ENCODE assay signal across 21 cellular contexts in the genomic region with DNA sequence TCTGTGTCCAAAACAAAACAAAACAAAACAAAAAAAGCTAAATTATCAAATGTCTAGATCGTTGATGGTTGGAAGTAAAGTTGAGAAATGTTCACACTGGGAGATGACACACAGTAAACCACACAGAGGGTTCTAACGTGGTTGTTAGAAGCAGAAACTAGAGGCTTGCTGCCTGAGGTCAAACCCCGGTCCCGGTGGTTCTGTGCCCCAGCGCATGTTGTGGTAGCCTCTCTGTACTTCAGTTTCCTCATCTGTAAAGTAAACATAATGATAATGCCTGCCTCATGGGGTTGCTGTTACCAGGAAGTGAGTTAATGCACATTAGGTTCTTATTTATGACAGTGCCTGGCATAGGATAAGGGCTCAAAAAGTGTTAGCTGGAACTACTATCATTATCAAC. TPM values are rescaled to one million over a fixed set of nuclear protein-coding genes. Genes with fewer than 3 reads are reported as not detected.
DNase-seq lines count a peak whose midpoint lies in the region; ATAC-seq, FAIRE-seq and TF ChIP-seq lines count a peak whose summit lies in the region.
"Had no signal": no experiment of that assay in that cellular context is flagged by ENCODE, and none has a peak within 500 bp of the region (broad histone marks: within the 10 kb centered on the region; RNA-seq: fewer than 3 reads in every experiment).

No MANE protein-coding gene starts in this region.

- H3K4me1 ChIP-seq in gastrocnemius medialis (no peaks in the 10 kb centered on the region), kidney (ENCODE audit: control insufficient read depth in 1 of 2, insufficient read depth in 1 of 2, low read depth in 1 of 2, low read length in 2 of 2) (peaks cover 2 to 4% of the 10 kb centered on the region in 2 donors)
- H3K4me1 ChIP-seq: BLaER1 had no signal

- H3K36me3 ChIP-seq in gastrocnemius medialis (peaks cover 0 to 39% of the 10 kb centered on the region in 2 donors), kidney (ENCODE audit: control insufficient read depth in 1 of 2, insufficient read depth in 2 of 2, low read length in 2 of 2) (peaks cover 11 to 21% of the 10 kb centered on the region in 2 donors)

- H3K27me3 Mint-ChIP-seq in activated CD8-positive, alpha-beta memory T cell treated with anti-CD3 and anti-CD28 coated beads, Interleukin-2, amount 10 ng/mL, durations not matched to agents 7 days and 5 days: no peaks in the 10 kb centered on the region
- peaks cover 0 to 3% (median 3%) of the 10 kb centered on the region in 3 donors for H3K27me3 Mint-ChIP-seq in immature natural killer cell (ENCODE audit: low read depth in 3 of 3)
- H3K27me3 Mint-ChIP-seq: CD8-positive, alpha-beta memory T cell had no signal

- intact Hi-C loops in gastrocnemius medialis (cut with DNase I; ENCODE audit: low total_unique reads): no loop called here
- intact Hi-C loops in kidney (cut with DNase I): no loop called here

- peaks cover 13% of the 10 kb centered on the region for H3K4me1 Mint-ChIP-seq in activated CD8-positive, alpha-beta memory T cell treated with anti-CD3 and anti-CD28 coated beads, Interleukin-2, amount 10 ng/mL, durations not matched to agents 7 days and 5 days
- H3K4me1 Mint-ChIP-seq in immature natural killer cell: peaks cover 22 to 34% of the 10 kb centered on the region in 2 donors
- H3K4me1 Mint-ChIP-seq: CD8-positive, alpha-beta memory T cell; GM23338 had no signal

- in situ Hi-C loops in gastrocnemius medialis (cut with MboI; ENCODE audit: low sequenced_read_pairs in 4 of 4): no loop called here

- FAIRE-seq in kidney (lab: Jason Lieb, UNC): no peak
- FAIRE-seq: A204.1, D721Med, GM18507 had no signal

- no peaks in the 10 kb centered on the region for H3K27me3 ChIP-seq in gastrocnemius medialis
- H3K27me3 ChIP-seq: BLaER1 had no signal

- H3K9me3 ChIP-seq in gastrocnemius medialis: no peaks in the 10 kb centered on the region
- H3K9me3 ChIP-seq in kidney (ENCODE audit: control insufficient read depth in 1 of 2, low read length in 2 of 2): peaks cover 3 to 12% of the 10 kb centered on the region in 2 donors

- no peak for TF ChIP-seq CTCF in gastrocnemius medialis (IDR thresholded peaks at IDR 0.05 in 4 of 5, conservative IDR thresholded peaks at IDR 0.05 in 1 of 5)
- no peak for TF ChIP-seq CTCF in kidney (IDR thresholded peaks at IDR 0.05; ENCODE audit: borderline replicate concordance, extremely low read depth, insufficient read depth)

- CTCF ChIA-PET in activated CD8-positive, alpha-beta memory T cell treated with anti-CD3 and anti-CD28 coated beads, Interleukin-2, amount 10 ng/mL, durations not matched to agents 7 days and 5 days (lab: Charles Lee): no interaction called here

- no peak for TF ChIP-seq POLR2A in gastrocnemius medialis (IDR thresholded peaks at IDR 0.05)

- ATAC-seq in activated CD8-positive, alpha-beta memory T cell treated with anti-CD3 and anti-CD28 coated beads, Interleukin-2, amount 10 ng/mL, durations not matched to agents 7 days and 5 days: peak; percentile 30
- ATAC-seq in gastrocnemius medialis: no peak
- ATAC-seq: GM23338, HCT116 had no signal

- peaks cover 26% of the 10 kb centered on the region for H3K9me3 Mint-ChIP-seq in activated CD8-positive, alpha-beta memory T cell treated with anti-CD3 and anti-CD28 coated beads, Interleukin-2, amount 10 ng/mL, durations not matched to agents 7 days and 5 days (ENCODE audit: low read depth)
- peaks cover 5 to 25% (median 17%) of the 10 kb centered on the region in 6 donors for H3K9me3 Mint-ChIP-seq in immature natural killer cell

- H3K4me3 ChIP-seq in gastrocnemius medialis (no peak overlapping the region), kidney (ENCODE audit: low read length in 2 of 2) (no peak overlapping the region)
- H3K4me3 ChIP-seq: BLaER1, GM23338 had no signal

- H3K36me3 Mint-ChIP-seq in activated CD8-positive, alpha-beta memory T cell treated with anti-CD3 and anti-CD28 coated beads, Interleukin-2, amount 10 ng/mL, durations not matched to agents 7 days and 5 days: peaks cover 51% of the 10 kb centered on the region
- peaks cover 25 to 45% (median 32%) of the 10 kb centered on the region in 3 donors for H3K36me3 Mint-ChIP-seq in immature natural killer cell

- H3K27ac ChIP-seq in gastrocnemius medialis (no peak overlapping the region), kidney (ENCODE audit: low read depth in 2 of 2, low read length in 2 of 2) (no peak overlapping the region)
- H3K27ac ChIP-seq: BLaER1 had no signal

- no peak overlapping the region for H3K4me3 Mint-ChIP-seq in activated CD8-positive, alpha-beta memory T cell treated with anti-CD3 and anti-CD28 coated beads, Interleukin-2, amount 10 ng/mL, durations not matched to agents 7 days and 5 days
- peak overlapping the region; percentile 47 to 68 (median 54) for H3K4me3 Mint-ChIP-seq in immature natural killer cell
- H3K4me3 Mint-ChIP-seq: CD8-positive, alpha-beta memory T cell; GM23338 had no signal

- H3K27ac Mint-ChIP-seq in activated CD8-positive, alpha-beta memory T cell treated with anti-CD3 and anti-CD28 coated beads, Interleukin-2, amount 10 ng/mL, durations not matched to agents 7 days and 5 days: no peak overlapping the region
- peak overlapping the region; percentile 78 to 95 (median 84) for H3K27ac Mint-ChIP-seq in immature natural killer cell
- H3K27ac Mint-ChIP-seq: GM23338 had no signal

- no peak overlapping the region for H3K9ac ChIP-seq in kidney (ENCODE audit: low read length in 2 of 2)
- H3K9ac ChIP-seq: BLaER1 had no signal

- DNase-seq in activated CD8-positive, alpha-beta memory T cell treated with anti-CD3 and anti-CD28 coated beads, Interleukin-2, amount 10 ng/mL, durations not matched to agents 7 days and 5 days: peak; percentile 50
- DNase-seq in activated CD8-positive, alpha-beta memory T cell treated with anti-CD3 and anti-CD28 coated beads for 24 hours: no peak
- DNase-seq in SKM-1 treated with dmso at 0.1 percent for 144 hours (lab: John Stamatoyannopoulos, UW; ENCODE audit: unreplicated experiment) (peak; percentile 44), immature natural killer cell (peak; percentile 54 to 76 (median 71)), gastrocnemius medialis (no peak), NOMO-1 treated with DMSO at 0.1 percent for 48 hours (lab: John Stamatoyannopoulos, UW; ENCODE audit: unreplicated experiment) (no peak), kidney (no peak)
- DNase-seq: CD8-positive, alpha-beta memory T cell; DMS79; KBM-7; NCI-H1092 treated with DMSO at 0.1 percent for 48 hours; NCI-H1694; NCI-H510A treated with DMSO at 0.1 percent for 48 hours; NCI-H82; SHP77 had no signal

RNA-seq across cellular contexts. Expression of a gene that starts 33.4 kb away (rescaled TPM):
- total RNA-seq in activated CD8-positive, alpha-beta memory T cell treated with anti-CD3 and anti-CD28 coated beads, Interleukin-2, amount 10 ng/mL, durations not matched to agents 7 days and 5 days: 10 to 100 TPM; 16.0 to 22.6 TPM
- polyA plus RNA-seq in immature natural killer cell: 1 to 10 TPM; 3.4 to 8.0 (median 6.1) TPM
- 10 to 100 TPM; 29.6 to 74.8 (median 57.9) TPM for total RNA-seq in gastrocnemius medialis
- total RNA-seq in kidney: 36.8 TPM
- 15.8 TPM for polyA plus RNA-seq in kidney (ENCODE audit: insufficient read depth, low read depth, low replicate concordance)

Comparison
In these comparisons a context has a peak if more than half of its experiments do, and no peak if none do; other contexts are left out.
1. DNase-seq: peak in activated CD8-positive, alpha-beta memory T cell treated with anti-CD3 and anti-CD28 coated beads, Interleukin-2, amount 10 ng/mL, durations not matched to agents 7 days and 5 days (single experiment), SKM-1 treated with dmso at 0.1 percent for 144 hours (single experiment) and immature natural killer cell (3 of 3); none in activated CD8-positive, alpha-beta memory T cell treated with anti-CD3 and anti-CD28 coated beads for 24 hours (single experiment), gastrocnemius medialis (0 of 2), NOMO-1 treated with DMSO at 0.1 percent for 48 hours (single experiment) and kidney (single experiment).